11 cellular contexts compared by ENCODE assay signal in genomic region chr16:4318171-4318910, GRCh38. TPM values are rescaled to one million over a fixed set of nuclear protein-coding genes. Genes with fewer than 3 reads are reported as not detected.
DNase-seq lines count a peak whose midpoint lies in the region; ATAC-seq, FAIRE-seq and TF ChIP-seq lines count a peak whose summit lies in the region.
"Had no signal": no experiment of that assay in that cellular context is flagged by ENCODE, and none has a peak within 500 bp of the region (broad histone marks: within the 10 kb centered on the region; RNA-seq: fewer than 3 reads in every experiment).

No MANE protein-coding gene starts in this region.

- H3K27me3 Mint-ChIP-seq in activated naive CD8-positive, alpha-beta T cell treated with anti-CD3 and anti-CD28 coated beads for 36 hours = peaks cover 25% of the 10 kb centered on the region

- ATAC-seq in A549 (no peak), HG03571 (IDR thresholded peaks at IDR 0.05; ENCODE audit: unreplicated experiment) (no peak), GM18861 (IDR thresholded peaks at IDR 0.05; ENCODE audit: unreplicated experiment) (no peak)

- FAIRE-seq in A549 (lab: Jason Lieb, UNC) = no peak
- FAIRE-seq: GM12892 had no signal

- 53% methylated on average over 17 of the region's 17 CpGs for WGBS in A549 (ENCODE audit: missing lambda C conversion rate)
- 62 to 71% methylated on average over 17 of the region's 17 CpGs for WGBS in esophagus, 2 donors
- WGBS in ovary, 3 donors = 9 to 18% (median 18%) methylated on average over 17 of the region's 17 CpGs

- H3K27me3 ChIP-seq in NT2/D1 (ENCODE audit: insufficient read depth, insufficient read length) (peaks cover 28% of the 10 kb centered on the region), esophagus (ENCODE audit: control insufficient read depth in 1 of 2, insufficient read depth in 2 of 2, low read length in 2 of 2) (peaks cover 0 to 2% of the 10 kb centered on the region in 2 donors), ovary (no peaks in the 10 kb centered on the region)

- H3K36me3 Mint-ChIP-seq in activated naive CD8-positive, alpha-beta T cell treated with anti-CD3 and anti-CD28 coated beads for 36 hours = no peaks in the 10 kb centered on the region

- H3K4me1 ChIP-seq in A549 (peaks cover 75% of the 10 kb centered on the region), NT2/D1 (ENCODE audit: insufficient read depth, insufficient read length) (peaks cover 34% of the 10 kb centered on the region), esophagus (ENCODE audit: control insufficient read depth in 2 of 2, insufficient read depth in 2 of 2, low read length in 1 of 2) (peaks cover 15 to 27% of the 10 kb centered on the region in 2 donors), ovary (ENCODE audit: insufficient read depth) (peaks cover 36% of the 10 kb centered on the region)

- POLR2A ChIA-PET in A549 (lab: Yijun Ruan, JAX) = interaction anchor here (1.2 to 2.7 kb wide), 4 partner anchors 8 to 45 kb away, joined by 3 to 15 read pairs (median 10); partner anchors contain the start of gene TFAP4

- no peaks in the 10 kb centered on the region for H3K9me3 ChIP-seq in A549
- no peaks in the 10 kb centered on the region for H3K9me3 ChIP-seq in NT2/D1 (ENCODE audit: insufficient read depth, low read length)
- H3K9me3 ChIP-seq in esophagus (ENCODE audit: control insufficient read depth in 2 of 2, insufficient read depth in 1 of 2, low read depth in 1 of 2, low read length in 1 of 2) = no peaks in the 10 kb centered on the region
- H3K9me3 ChIP-seq in ovary = no peaks in the 10 kb centered on the region

- H3K4me3 ChIP-seq in A549 = peak overlapping the region; percentile 87
- H3K4me3 ChIP-seq in NT2/D1 (ENCODE audit: insufficient read length, low read depth) = no peak overlapping the region
- no peak overlapping the region for H3K4me3 ChIP-seq in esophagus (ENCODE audit: low read depth in 1 of 2, low read length in 2 of 2)
- H3K4me3 ChIP-seq in ovary = no peak overlapping the region

- TF ChIP-seq RAD21 in A549 (conservative IDR thresholded peaks at IDR 0.05 in 1 of 2, IDR thresholded peaks at IDR 0.05 in 1 of 2) = no peak

- peak overlapping the region; percentile 93 for H3K4me2 ChIP-seq in A549

- H3K27ac Mint-ChIP-seq in activated naive CD8-positive, alpha-beta T cell treated with anti-CD3 and anti-CD28 coated beads for 36 hours = no peak overlapping the region

- DNase-seq in A549 (ENCODE audit: low read depth in 1 of 2, low spot score in 1 of 2) (no peak), NT2/D1 (ENCODE audit: low read depth, low spot score) (no peak), ovary (peak in 3 of 5 donors; percentile 51 to 70 (median 55)), NOMO-1 treated with DMSO at 0.1 percent for 48 hours (lab: John Stamatoyannopoulos, UW; ENCODE audit: unreplicated experiment) (no peak)
- no peak for DNase-seq in activated naive CD8-positive, alpha-beta T cell treated with anti-CD3 and anti-CD28 coated beads for 36 hours
- DNase-seq: activated T-cell treated with anti-CD3 and anti-CD28 coated beads, Interleukin-2, amount 50 U/mL, for 1 hour had no signal

- no peak for TF ChIP-seq POLR2A in A549 (IDR thresholded peaks at IDR 0.05; ENCODE audit: low read length)
- TF ChIP-seq POLR2A in ovary (IDR thresholded peaks at IDR 0.05) = no peak

- intact Hi-C loops in ovary (cut with DNase I) = no loop called here

- TF ChIP-seq CTCF in A549 (IDR thresholded peaks at IDR 0.05) = no peak
- no peak for TF ChIP-seq CTCF in ovary (IDR thresholded peaks at IDR 0.05)

- TF ChIP-seq EP300 in A549 (IDR thresholded peaks at IDR 0.05) (no peak), ovary (IDR thresholded peaks at IDR 0.05) (no peak)

- H3K9me3 Mint-ChIP-seq in activated naive CD8-positive, alpha-beta T cell treated with anti-CD3 and anti-CD28 coated beads for 36 hours = no peaks in the 10 kb centered on the region

- no peak overlapping the region for H3K4me3 Mint-ChIP-seq in activated naive CD8-positive, alpha-beta T cell treated with anti-CD3 and anti-CD28 coated beads for 36 hours

- H3K4me1 Mint-ChIP-seq in activated naive CD8-positive, alpha-beta T cell treated with anti-CD3 and anti-CD28 coated beads for 36 hours = peaks cover 11% of the 10 kb centered on the region

- CTCF ChIA-PET in A549 (lab: Yijun Ruan, JAX) = interaction anchor here (0.8 to 20.1 kb wide), 13 partner anchors 9 to 335 kb away, joined by 3 to 423 read pairs (median 7); partner anchors contain the start of gene TFAP4

- peak overlapping the region; percentile 27 for H3K9ac ChIP-seq in NT2/D1 (ENCODE audit: insufficient read length, low read depth)

- H3K36me3 ChIP-seq in NT2/D1 (ENCODE audit: insufficient read depth, insufficient read length, low read length) (no peaks in the 10 kb centered on the region), esophagus (ENCODE audit: control insufficient read depth in 2 of 2, insufficient read depth in 2 of 2, low read length in 1 of 2) (no peaks in the 10 kb centered on the region), ovary (no peaks in the 10 kb centered on the region)

- H3K27ac ChIP-seq in A549 (peak overlapping the region; percentile 96), esophagus (ENCODE audit: low read depth in 2 of 2, low read length in 1 of 2) (peak overlapping the region; percentile 35), ovary (peak overlapping the region; percentile 92 to 97)
- H3K27ac ChIP-seq: epithelial cell of prostate had no signal

TF ChIP-seq in A549, 52 proteins besides CTCF, POLR2A, EP300 and RAD21:
- TF ChIP-seq GATA3 (IDR thresholded peaks at IDR 0.05; ENCODE audit: borderline replicate concordance) (no peak), ZC3H11A (IDR thresholded peaks at IDR 0.05) (no peak), JUN (IDR thresholded peaks at IDR 0.05) (no peak)

RNA-seq across cellular contexts. Expression of gene GLIS2, which starts 2.5 kb away (rescaled TPM):
- polyA plus RNA-seq in A549 (2011; rRNA removed) (5.5 and 6.8 TPM in 2 replicates), A549 (2017; fragmentation: RNase III; extraction: RNeasy Plus Mini Kit Qiagen cat#74134 plus additional on column Dnase treatment) (15.8 to 19.5 TPM (median 16.3 TPM) in 3 replicates), esophagus (1 to 10 TPM; 1.2 to 1.6 TPM), ovary (10 to 100 TPM in 1 of 2 donors, 1 to 10 TPM in 1; 1.6 to 24.6 TPM)
- polyA plus RNA-seq in A549 (2012; cell fraction: cytosol; rRNA removed) = 20.8 and 29.4 TPM in 2 replicates
- 37.1 and 54.5 TPM in 2 replicates for polyA plus RNA-seq in A549 (2012; cell fraction: nucleus; rRNA removed)
- 3.3 and 6.4 TPM in 2 replicates for polyA minus RNA-seq in A549 (2011; rRNA and poly(A)+ RNA removed)
- 10 to 100 TPM in 5 of 7 donors, 1 to 10 TPM in 2; 5.1 to 79.5 (median 49.8) TPM for total RNA-seq in ovary
- total RNA-seq in activated naive CD8-positive, alpha-beta T cell treated with anti-CD3 and anti-CD28 coated beads for 36 hours = under 1 TPM; 0.08 to 0.16 TPM

RNA-seq across cellular contexts. Expression of gene PAM16, which starts 32.8 kb away (rescaled TPM):
- polyA plus RNA-seq in A549 (2011; rRNA removed) (42.5 and 55.1 TPM in 2 replicates), A549 (2017; fragmentation: RNase III; extraction: RNeasy Plus Mini Kit Qiagen cat#74134 plus additional on column Dnase treatment) (58.7 to 64.3 TPM (median 59.1 TPM) in 3 replicates), esophagus (10 to 100 TPM; 48.2 to 86.1 TPM), ovary (10 to 100 TPM; 18.5 to 42.2 TPM)
- 169 and 194 TPM in 2 replicates for polyA plus RNA-seq in A549 (2012; cell fraction: cytosol; rRNA removed)
- 144 and 160 TPM in 2 replicates for polyA plus RNA-seq in A549 (2012; cell fraction: nucleus; rRNA removed)
- 9.2 and 9.3 TPM in 2 replicates for polyA minus RNA-seq in A549 (2011; rRNA and poly(A)+ RNA removed)
- 10 to 100 TPM; 24.0 to 47.2 (median 35.7) TPM for total RNA-seq in ovary
- 10 to 100 TPM; 73.0 to 73.9 TPM for total RNA-seq in activated naive CD8-positive, alpha-beta T cell treated with anti-CD3 and anti-CD28 coated beads for 36 hours

RNA-seq across cellular contexts. Expression of gene TFAP4, which starts 45.5 kb away (rescaled TPM):
- polyA plus RNA-seq in A549 (2011; rRNA removed) (7.0 and 7.2 TPM in 2 replicates), A549 (2017; fragmentation: RNase III; extraction: RNeasy Plus Mini Kit Qiagen cat#74134 plus additional on column Dnase treatment) (13.6 to 15.7 TPM (median 14.7 TPM) in 3 replicates), esophagus (1 to 10 TPM; 6.2 to 7.8 TPM), ovary (10 to 100 TPM in 1 of 2 donors, 1 to 10 TPM in 1; 2.1 to 14.0 TPM)
- polyA plus RNA-seq in A549 (2012; cell fraction: cytosol; rRNA removed) = 19.1 and 22.2 TPM in 2 replicates
- polyA plus RNA-seq in A549 (2012; cell fraction: nucleus; rRNA removed) = 25.1 and 33.1 TPM in 2 replicates
- polyA minus RNA-seq in A549 (2011; rRNA and poly(A)+ RNA removed) = 30.3 and 41.0 TPM in 2 replicates
- 10 to 100 TPM in 5 of 7 donors, 1 to 10 TPM in 2; 3.7 to 23.7 (median 18.3) TPM for total RNA-seq in ovary
- 10 to 100 TPM; 44.2 to 44.9 TPM for total RNA-seq in activated naive CD8-positive, alpha-beta T cell treated with anti-CD3 and anti-CD28 coated beads for 36 hours

RNA-seq across cellular contexts. Expression of gene VASN, which starts 53.3 kb away (rescaled TPM):
- polyA plus RNA-seq in A549 (2011; rRNA removed) = 2.0 and 2.3 TPM in 2 replicates
- 6.1 and 9.5 TPM in 2 replicates for polyA plus RNA-seq in A549 (2012; cell fraction: cytosol; rRNA removed)
- polyA plus RNA-seq in A549 (2012; cell fraction: nucleus; rRNA removed) = 14.0 and 32.6 TPM in 2 replicates
- polyA plus RNA-seq in A549 (2017; fragmentation: RNase III; extraction: RNeasy Plus Mini Kit Qiagen cat#74134 plus additional on column Dnase treatment) = 4.0 to 4.7 TPM (median 4.2 TPM) in 3 replicates
- polyA minus RNA-seq in A549 (2011; rRNA and poly(A)+ RNA removed) = 1.3 and 1.8 TPM in 2 replicates
- polyA plus RNA-seq in esophagus = 10 to 100 TPM; 25.5 to 32.7 TPM
- 10 to 100 TPM; 19.8 to 49.5 (median 43.5) TPM for total RNA-seq in ovary
- polyA plus RNA-seq in ovary = 10 to 100 TPM in 1 of 2 donors, 1 to 10 TPM in 1; 2.4 to 47.6 TPM
- total RNA-seq in activated naive CD8-positive, alpha-beta T cell treated with anti-CD3 and anti-CD28 coated beads for 36 hours = under 1 TPM in 1 of 2 experiments, not detected in 1; 0.08 TPM

Comparison
In these comparisons a context has a peak if more than half of its experiments do, and no peak if none do; other contexts are left out.
1. DNase-seq: peak in ovary (3 of 5); none in A549 (0 of 2), NT2/D1 (single experiment), activated naive CD8-positive, alpha-beta T cell treated with anti-CD3 and anti-CD28 coated beads for 36 hours (single experiment) and NOMO-1 treated with DMSO at 0.1 percent for 48 hours (single experiment).
2. H3K27ac ChIP-seq: peak in every context shown above with its lines; median percentile 96 in A549; 94 in ovary; 35 in esophagus.